9 cellular contexts compared by ENCODE assay signal in genomic region chr14:61567838-61568571, GRCh38.
DNase-seq lines count a peak whose midpoint lies in the region; ATAC-seq and TF ChIP-seq lines count a peak whose summit lies in the region.
"Had no signal": no experiment of that assay in that cellular context is flagged by ENCODE, and none has a peak within 500 bp of the region (broad histone marks: within the 10 kb centered on the region; RNA-seq: fewer than 3 reads in every experiment).

No MANE protein-coding gene starts in this region.

- ATAC-seq in HG02610 (IDR thresholded peaks at IDR 0.05; ENCODE audit: unreplicated experiment): peak; percentile 1
- ATAC-seq in activated B cell treated with CpG ODN at 0.5 μM for 24 hours (ENCODE audit: low read depth): peak; percentile 13
- ATAC-seq in GM19035 (IDR thresholded peaks at IDR 0.05; ENCODE audit: unreplicated experiment): no peak
- no peak for ATAC-seq in GM18519 (IDR thresholded peaks at IDR 0.05; ENCODE audit: low FRiP score, unreplicated experiment)
- ATAC-seq: K562 had no signal

- DNase-seq in ELF-1 (ENCODE audit: low read depth, low spot score): peak; percentile 66
- DNase-seq in activated B cell treated with CpG ODN at 0.5 μM for 24 hours: no peak
- peak; percentile 40 for DNase-seq in iris pigment epithelial cell (ENCODE audit: low read depth)
- DNase-seq in type B pancreatic cell (ENCODE audit: extremely low spot score, unreplicated experiment): no peak
- DNase-seq in foreskin fibroblast: no peak

- H3K27me3 Mint-ChIP-seq in activated B cell treated with CpG ODN at 0.5 μM for 24 hours: no peaks in the 10 kb centered on the region
- peaks cover 28% of the 10 kb centered on the region for H3K27me3 Mint-ChIP-seq in type B pancreatic cell

- no peak overlapping the region for H3K4me3 ChIP-seq in foreskin fibroblast (ENCODE audit: low read depth in 1 of 2, low read length in 2 of 2)
- H3K4me3 ChIP-seq: K562 had no signal

- H3K9me3 Mint-ChIP-seq in activated B cell treated with CpG ODN at 0.5 μM for 24 hours: peaks cover 2% of the 10 kb centered on the region
- no peaks in the 10 kb centered on the region for H3K9me3 Mint-ChIP-seq in type B pancreatic cell

- TF ChIP-seq CTCF in activated B cell treated with CpG ODN at 0.5 μM for 24 hours (IDR thresholded peaks at IDR 0.05) (no peak), type B pancreatic cell (conservative IDR thresholded peaks at IDR 0.05) (no peak), foreskin fibroblast (IDR thresholded peaks at IDR 0.05; ENCODE audit: low read depth, low read length) (no peak)

- intact Hi-C loops in activated B cell treated with CpG ODN at 0.5 μM for 24 hours (cut with micrococcal nuclease): loop anchor here (1.0 kb wide), 5 partner anchors 15 to 162 kb away; partner anchors contain the start of gene HIF1A

- H3K36me3 Mint-ChIP-seq in activated B cell treated with CpG ODN at 0.5 μM for 24 hours (ENCODE audit: low read depth) (no peaks in the 10 kb centered on the region), type B pancreatic cell (no peaks in the 10 kb centered on the region)

- H3K4me1 Mint-ChIP-seq in activated B cell treated with CpG ODN at 0.5 μM for 24 hours (peaks cover 59% of the 10 kb centered on the region), type B pancreatic cell (ENCODE audit: unreplicated experiment) (peaks cover 56% of the 10 kb centered on the region)

- POLR2A ChIA-PET in activated B cell treated with CpG ODN at 0.5 μM for 24 hours (lab: Charles Lee): interaction anchor here (1.0 to 2.0 kb wide), 12 partner anchors 11 to 270 kb away, joined by 3 to 34 read pairs (median 6); partner anchors contain the start of gene HIF1A

- CTCF ChIA-PET in activated B cell treated with CpG ODN at 0.5 μM for 24 hours (lab: Charles Lee): interaction anchor here (0.9 to 1.9 kb wide), 6 partner anchors 12 to 96 kb away, joined by 3 to 19 read pairs (median 5); no protein-coding TSS in a partner anchor

- H3K4me3 Mint-ChIP-seq in activated B cell treated with CpG ODN at 0.5 μM for 24 hours (peak overlapping the region; percentile 83), type B pancreatic cell (peak overlapping the region; percentile 70)

- H3K27ac Mint-ChIP-seq in activated B cell treated with CpG ODN at 0.5 μM for 24 hours (peak overlapping the region; percentile 80), type B pancreatic cell (peak overlapping the region; percentile 23)

Comparison
In these comparisons a context has a peak if more than half of its experiments do, and no peak if none do; other contexts are left out.
1. DNase-seq: peak in ELF-1 (single experiment) and iris pigment epithelial cell (single experiment); none in activated B cell treated with CpG ODN at 0.5 μM for 24 hours (single experiment), type B pancreatic cell (single experiment) and foreskin fibroblast (0 of 2).
2. ATAC-seq: peak in HG02610 (single experiment) and activated B cell treated with CpG ODN at 0.5 μM for 24 hours (single experiment); none in GM19035 (single experiment) and GM18519 (single experiment).